Comparison of ENCODE assay signal across 19 cellular contexts in the genomic region with DNA sequence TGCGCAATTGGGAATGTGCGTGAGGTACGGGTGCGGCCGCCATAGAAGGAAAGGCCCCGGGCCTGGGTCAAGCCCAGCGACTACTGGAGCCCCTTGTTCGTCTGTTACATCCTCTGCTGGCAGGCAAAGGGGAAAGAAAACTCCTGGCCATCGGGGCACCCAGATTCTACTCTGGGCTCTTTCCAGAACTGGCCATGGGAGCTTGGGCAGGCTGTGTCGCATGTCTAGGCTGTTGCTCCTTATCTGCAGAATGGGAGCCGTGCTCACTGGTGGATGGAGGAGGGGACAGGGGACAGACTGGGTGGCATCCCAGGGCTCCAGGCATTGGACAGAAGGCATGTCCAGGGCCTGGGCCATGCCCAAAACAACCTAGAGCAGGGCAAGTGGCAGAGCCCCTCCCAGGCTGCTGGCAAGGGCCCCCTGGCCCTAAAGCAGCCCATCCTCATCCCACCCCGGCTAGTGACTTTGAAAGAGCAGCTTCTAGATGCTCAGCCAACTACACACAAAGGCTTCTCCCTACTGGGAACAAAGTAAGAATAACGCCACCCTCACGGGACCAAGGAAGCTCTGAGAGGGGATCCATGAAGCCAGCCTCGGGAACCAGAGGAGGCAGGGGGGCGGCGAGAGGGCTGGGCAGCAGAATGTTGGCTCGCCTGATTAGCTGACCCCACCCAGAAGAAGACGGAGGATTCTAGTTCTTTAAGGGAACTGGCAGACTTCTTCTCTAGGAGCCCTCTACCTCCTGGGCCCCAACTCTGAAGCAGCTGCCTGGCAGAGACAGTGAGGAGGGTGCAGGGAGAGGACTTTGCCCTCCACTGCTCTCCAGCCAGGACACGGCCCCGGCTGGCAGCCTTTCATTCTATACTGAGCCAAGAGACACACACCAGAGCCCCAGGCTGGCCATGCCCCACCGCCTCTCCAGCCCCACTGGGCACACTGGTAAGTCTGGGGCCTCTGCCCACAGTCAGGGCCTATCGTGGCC.
DNase-seq lines count a peak whose midpoint lies in the region; ATAC-seq lines count a peak whose summit lies in the region.
"Had no signal": no experiment of that assay in that cellular context is flagged by ENCODE, and none has a peak within 500 bp of the region (broad histone marks: within the 10 kb centered on the region; RNA-seq: fewer than 3 reads in every experiment).

No MANE protein-coding gene starts in this region.

- no CpG with 5 or more reads among the region's 23 CpGs for WGBS in trophoblast cell (ENCODE audit: extremely low coverage, insufficient coverage, insufficient read length)

- peaks cover 14% of the 10 kb centered on the region for H3K79me1 ChIP-seq in trophoblast cell (ENCODE audit: low read length)

- H4K8ac ChIP-seq in trophoblast cell (ENCODE audit: low read depth, low read length), result no peak overlapping the region

- H3K36me3 Mint-ChIP-seq in activated T-cell treated with anti-CD3 and anti-CD28 coated beads, Interleukin-2, amount 50 U/mL, for 4 hours (ENCODE audit: insufficient read depth), result no peaks in the 10 kb centered on the region
- H3K36me3 Mint-ChIP-seq: activated naive CD8-positive, alpha-beta T cell treated with anti-CD3 and anti-CD28 coated beads for 36 hours had no signal

- peaks cover 5% of the 10 kb centered on the region for H3K9me3 Mint-ChIP-seq in activated T-cell treated with anti-CD3 and anti-CD28 coated beads, Interleukin-2, amount 50 U/mL, for 4 hours
- H3K9me3 Mint-ChIP-seq: activated T-cell treated with anti-CD3 and anti-CD28 coated beads, Interleukin-2, amount 50 U/mL, for 24 hours had no signal

- no peak overlapping the region for H3K23ac ChIP-seq in trophoblast cell (ENCODE audit: low read length)

- H3K18ac ChIP-seq in trophoblast cell (ENCODE audit: low read length), result no peak overlapping the region

- H2BK120ac ChIP-seq in trophoblast cell (ENCODE audit: insufficient read depth, low read length, poor library complexity), result no peak overlapping the region

- H2AFZ ChIP-seq in trophoblast cell (ENCODE audit: insufficient read depth, low read length, poor library complexity), result no peak overlapping the region

- no peak overlapping the region for H3K9ac ChIP-seq in trophoblast cell (ENCODE audit: low read length)

- H3K27ac ChIP-seq in trophoblast cell (ENCODE audit: low read depth, low read length), result no peak overlapping the region
- H3K27ac ChIP-seq: cardiac muscle cell had no signal

- no peak overlapping the region for H3K4me3 Mint-ChIP-seq in activated T-cell treated with anti-CD3 and anti-CD28 coated beads, Interleukin-2, amount 50 U/mL, for 4 hours
- H3K4me3 Mint-ChIP-seq: activated naive CD8-positive, alpha-beta T cell treated with anti-CD3 and anti-CD28 coated beads for 36 hours; activated T-cell treated with anti-CD3 and anti-CD28 coated beads, Interleukin-2, amount 50 U/mL, for 24 hours had no signal

- peaks cover 6% of the 10 kb centered on the region for H3K9me3 ChIP-seq in trophoblast cell (ENCODE audit: insufficient read depth, low read depth, low read length)

- H3K4me1 Mint-ChIP-seq in activated T-cell treated with anti-CD3 and anti-CD28 coated beads, Interleukin-2, amount 50 U/mL, for 4 hours (ENCODE audit: low read depth), result no peaks in the 10 kb centered on the region
- H3K4me1 Mint-ChIP-seq: activated naive CD8-positive, alpha-beta T cell treated with anti-CD3 and anti-CD28 coated beads for 36 hours had no signal

- H3K4ac ChIP-seq in trophoblast cell (ENCODE audit: low read depth, low read length), result no peak overlapping the region

- peak; percentile 75 for DNase-seq in COLO668 (lab: John Stamatoyannopoulos, UW; ENCODE audit: unreplicated experiment)
- DNase-seq in anterior cingulate cortex (lab: John Stamatoyannopoulos, UW), result peak in 30 of 58 donors; percentile 7 to 76 (median 34)
- peak; percentile 10 for DNase-seq in kidney tubule cell (ENCODE audit: low spot score)
- DNase-seq in trophoblast cell, result no peak
- DNase-seq in stimulated activated CD4-positive, alpha-beta T cell treated with anti-CD3 and anti-CD28 coated beads, Interleukin-4, amount 100 ng/mL, for 4 hours, result no peak
- DNase-seq in activated T-cell treated with anti-CD3 and anti-CD28 coated beads, Interleukin-2, amount 50 U/mL, for 4 hours, result no peak
- no peak for DNase-seq in NCI-H510A treated with DMSO at 0.1 percent for 48 hours (lab: John Stamatoyannopoulos, UW)
- DNase-seq: activated naive CD8-positive, alpha-beta T cell treated with anti-CD3 and anti-CD28 coated beads for 36 hours; activated T-cell treated with anti-CD3 and anti-CD28 coated beads, Interleukin-2, amount 50 U/mL, for 24 hours; Calu3; KG1; mesendoderm; NCI-H1105 treated with DMSO at 0.1 percent for 48 hours; SIG-M5; stimulated activated naive CD4-positive, alpha-beta T cell treated with Interleukin-2 at 50 U/mL for 16 hours; T-helper 9 cell had no signal

- H3K14ac ChIP-seq in trophoblast cell (ENCODE audit: low read length), result no peak overlapping the region

- H2BK12ac ChIP-seq in trophoblast cell (ENCODE audit: low read length), result no peak overlapping the region

- no peaks in the 10 kb centered on the region for H3K27me3 ChIP-seq in trophoblast cell (ENCODE audit: insufficient read depth, low read length)
- H3K27me3 ChIP-seq: cardiac muscle cell had no signal

- ATAC-seq in activated T-cell treated with anti-CD3 and anti-CD28 coated beads, Interleukin-2, amount 50 U/mL, for 4 hours, result no peak
- ATAC-seq in GM19023 (IDR thresholded peaks at IDR 0.05; ENCODE audit: unreplicated experiment), result no peak

- H2BK5ac ChIP-seq in trophoblast cell (ENCODE audit: low read depth, low read length, poor library complexity), result no peak overlapping the region

- H3K79me2 ChIP-seq in trophoblast cell (ENCODE audit: control insufficient read depth, insufficient read depth, low read length, poor library complexity), result no peaks in the 10 kb centered on the region

- H3K36me3 ChIP-seq in trophoblast cell (ENCODE audit: control insufficient read depth in 1 of 2, insufficient read depth in 2 of 2, low read length in 2 of 2), result no peaks in the 10 kb centered on the region
- H3K36me3 ChIP-seq: cardiac muscle cell had no signal

- H3K4me1 ChIP-seq in trophoblast cell (ENCODE audit: control insufficient read depth in 1 of 2, insufficient read depth in 2 of 2, low read length in 2 of 2), result peaks cover 19 to 21% of the 10 kb centered on the region in 2 experiments

- no peak overlapping the region for H3K4me2 ChIP-seq in trophoblast cell (ENCODE audit: low read length)
- H3K4me2 ChIP-seq: smooth muscle cell had no signal

- peaks cover 9% of the 10 kb centered on the region for H3K27me3 Mint-ChIP-seq in activated T-cell treated with anti-CD3 and anti-CD28 coated beads, Interleukin-2, amount 50 U/mL, for 4 hours (ENCODE audit: low read depth)
- H3K27me3 Mint-ChIP-seq: activated naive CD8-positive, alpha-beta T cell treated with anti-CD3 and anti-CD28 coated beads for 36 hours had no signal

- no peak overlapping the region for H4K12ac ChIP-seq in trophoblast cell (ENCODE audit: low read depth, low read length)

- H4K91ac ChIP-seq in trophoblast cell (ENCODE audit: low read depth, low read length), result peak overlapping the region; percentile 46

- H2AK5ac ChIP-seq in trophoblast cell (ENCODE audit: low read length), result no peak overlapping the region

- no peak overlapping the region for H3K4me3 ChIP-seq in trophoblast cell (ENCODE audit: low read depth, low read length)
- H3K4me3 ChIP-seq: cardiac muscle cell, smooth muscle cell had no signal

Comparison
In these comparisons a context has a peak if more than half of its experiments do, and no peak if none do; other contexts are left out.
1. DNase-seq: peak in COLO668 (single experiment), anterior cingulate cortex (30 of 58) and kidney tubule cell (single experiment); none in trophoblast cell (0 of 2), stimulated activated CD4-positive, alpha-beta T cell treated with anti-CD3 and anti-CD28 coated beads, Interleukin-4, amount 100 ng/mL, for 4 hours (0 of 2), activated T-cell treated with anti-CD3 and anti-CD28 coated beads, Interleukin-2, amount 50 U/mL, for 4 hours (single experiment) and NCI-H510A treated with DMSO at 0.1 percent for 48 hours (single experiment).